Comparison of ENCODE assay signal across 21 cellular contexts in the genomic region with DNA sequence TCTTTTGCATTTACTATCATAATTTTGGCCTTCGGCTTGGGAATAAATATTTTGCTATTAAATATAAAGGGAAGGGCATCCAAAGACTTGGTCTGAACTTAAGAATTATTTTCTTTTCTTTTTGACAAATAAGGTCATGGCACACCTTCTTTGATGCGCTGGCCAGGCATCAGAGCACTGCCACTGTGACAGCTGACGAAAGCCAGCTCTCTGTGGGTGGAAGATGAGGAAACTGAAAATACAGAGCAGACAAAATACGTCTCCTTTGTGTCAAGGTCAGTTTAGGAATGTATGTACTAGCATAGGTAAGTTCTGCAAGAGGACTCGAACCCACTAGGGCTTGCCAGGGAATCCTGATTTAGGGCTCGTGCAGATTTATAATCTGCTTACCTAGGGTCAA.
"Had no signal": no experiment of that assay in that cellular context is flagged by ENCODE, and none has a peak within 500 bp of the region (broad histone marks: within the 10 kb centered on the region; RNA-seq: fewer than 3 reads in every experiment).

No MANE protein-coding gene starts in this region.

- DNase-seq: colonic mucosa; cortex of kidney; dermis blood vessel endothelial cell; dorsolateral prefrontal cortex; effector CD4-positive, alpha-beta T cell; effector CD8-positive, alpha-beta T cell; effector memory CD4-positive, alpha-beta T cell; effector memory CD8-positive, alpha-beta T cell; endodermal cell; erythroblast; esophagus squamous epithelium; foreskin fibroblast; foreskin keratinocyte; foreskin melanocyte; gastrocnemius medialis; glutamatergic neuron; head of caudate nucleus; heart left ventricle; heart right ventricle had no signal

- ATAC-seq: effector memory CD8-positive, alpha-beta T cell; esophagus mucosa; foreskin keratinocyte; gastrocnemius medialis; gastroesophageal sphincter; heart left ventricle; heart right ventricle had no signal
